9 cellular contexts compared by ENCODE assay signal in genomic region chr4:80324171-80324570, GRCh38.
"Had no signal": no experiment of that assay in that cellular context is flagged by ENCODE, and none has a peak within 500 bp of the region (broad histone marks: within the 10 kb centered on the region; RNA-seq: fewer than 3 reads in every experiment).

No MANE protein-coding gene starts in this region.

- H3K4me3 ChIP-seq: GM23248, GM23338, HAP-1 had no signal

- H3K36me3 ChIP-seq: HAP-1 had no signal

- H3K27ac ChIP-seq: GM23248 had no signal

- H3K4me1 ChIP-seq: HAP-1 had no signal

- H3K9me3 ChIP-seq: HAP-1 had no signal

- ATAC-seq: GM23338, HCT116 had no signal

- DNase-seq: GM23248, GOT3, H7, H9, HCEC 1CT, HFFc6 had no signal
